ENCODE assay signal across 9 cellular contexts in genomic region chr10:64115913-64116643, GRCh38.
A peak's percentile ranks its signal among the peaks of the same experiment; 100 is the strongest.
DNase-seq lines count a peak whose midpoint lies in the region; ATAC-seq, FAIRE-seq and TF ChIP-seq lines count a peak whose summit lies in the region.
"Had no signal": no experiment of that assay in that cellular context is flagged by ENCODE, and none has a peak within 500 bp of the region (broad histone marks: within the 10 kb centered on the region; RNA-seq: fewer than 3 reads in every experiment).

No MANE protein-coding gene starts in this region.

- no peak overlapping the region for H3K4me3 ChIP-seq in DND-41 (ENCODE audit: low read depth in 1 of 2, low read length in 2 of 2)
- no peak overlapping the region for H3K4me3 ChIP-seq in astrocyte (ENCODE audit: insufficient read depth, low read depth, low read length)
- no peak overlapping the region for H3K4me3 ChIP-seq in right lobe of liver
- H3K4me3 ChIP-seq in ovary, result no peak overlapping the region

- H4K20me1 ChIP-seq in DND-41 (ENCODE audit: insufficient read depth, low read length) (no peaks in the 10 kb centered on the region), astrocyte (ENCODE audit: insufficient read depth, low read length) (no peaks in the 10 kb centered on the region)

- H3K4me1 ChIP-seq in DND-41 (ENCODE audit: insufficient read depth, low read length) (no peaks in the 10 kb centered on the region), astrocyte (ENCODE audit: insufficient read depth, low read length) (no peaks in the 10 kb centered on the region), right lobe of liver (no peaks in the 10 kb centered on the region), ovary (ENCODE audit: insufficient read depth) (no peaks in the 10 kb centered on the region)

- no peak for TF ChIP-seq EP300 in ovary (IDR thresholded peaks at IDR 0.05)

- DNase-seq in DND-41, result peak; percentile 5
- no peak for DNase-seq in astrocyte (ENCODE audit: low read depth)
- no peak for DNase-seq in right lobe of liver
- DNase-seq in ovary, result no peak
- no peak for DNase-seq in H54 (ENCODE audit: insufficient read length, low spot score)
- no peak for DNase-seq in activated CD8-positive, alpha-beta memory T cell treated with anti-CD3 and anti-CD28 coated beads, Interleukin-2, amount 50 U/mL, for 48 hours

- ATAC-seq in DND-41 (ENCODE audit: insufficient read depth, low read depth), result no peak
- ATAC-seq in HG02852 (IDR thresholded peaks at IDR 0.05; ENCODE audit: unreplicated experiment), result peak; percentile 52
- ATAC-seq in right lobe of liver, result peak; percentile 57 to 76 (median 67)
- no peak for ATAC-seq in HG03565 (IDR thresholded peaks at IDR 0.05; ENCODE audit: unreplicated experiment)

- no peaks in the 10 kb centered on the region for H3K79me2 ChIP-seq in DND-41 (ENCODE audit: insufficient read depth, low read length)
- H3K79me2 ChIP-seq in astrocyte (ENCODE audit: insufficient read depth, low read length), result no peaks in the 10 kb centered on the region

- no peaks in the 10 kb centered on the region for H3K9me3 ChIP-seq in DND-41 (ENCODE audit: insufficient read depth, low read length, severe bottlenecking)
- H3K9me3 ChIP-seq in astrocyte (ENCODE audit: insufficient read depth, low read depth, low read length), result no peaks in the 10 kb centered on the region
- no peaks in the 10 kb centered on the region for H3K9me3 ChIP-seq in right lobe of liver
- H3K9me3 ChIP-seq in ovary, result no peaks in the 10 kb centered on the region

- H3K27ac Mint-ChIP-seq in astrocyte (ENCODE audit: unreplicated experiment), result peak overlapping the region; percentile 21

- H3K4me3 Mint-ChIP-seq in astrocyte (ENCODE audit: unreplicated experiment), result no peak overlapping the region

- H3K27me3 Mint-ChIP-seq in astrocyte (ENCODE audit: low read depth, unreplicated experiment), result no peaks in the 10 kb centered on the region

- intact Hi-C loops in right lobe of liver (cut with DNase I) (no loop called here), ovary (cut with DNase I) (no loop called here)

- H3K27ac ChIP-seq in DND-41 (ENCODE audit: low read length) (no peak overlapping the region), astrocyte (ENCODE audit: low read depth, low read length) (no peak overlapping the region), right lobe of liver (no peak overlapping the region), ovary (no peak overlapping the region)

- H3K9ac ChIP-seq in DND-41 (ENCODE audit: low read depth, low read length) (no peak overlapping the region), astrocyte (ENCODE audit: low read length) (no peak overlapping the region)

- H3K27me3 ChIP-seq in DND-41 (ENCODE audit: insufficient read depth, low read length, poor library complexity) (no peaks in the 10 kb centered on the region), astrocyte (ENCODE audit: insufficient read depth, low read length) (no peaks in the 10 kb centered on the region), right lobe of liver (no peaks in the 10 kb centered on the region), ovary (no peaks in the 10 kb centered on the region)

- H2AFZ ChIP-seq in DND-41 (ENCODE audit: low read depth, low read length), result no peak overlapping the region
- no peak overlapping the region for H2AFZ ChIP-seq in astrocyte (ENCODE audit: low read depth, low read length)

- 53% methylated on average over 3 of the region's 4 CpGs for WGBS in right lobe of liver (ENCODE audit: insufficient coverage, low coverage, low lambda C conversion rate, missing lambda C conversion rate)
- WGBS in ovary, 3 donors, result 61 to 72% (median 64%) methylated on average over 4 of the region's 4 CpGs

- TF ChIP-seq POLR2A in right lobe of liver (IDR thresholded peaks at IDR 0.05) (no peak), ovary (IDR thresholded peaks at IDR 0.05) (no peak), H54 (IDR thresholded peaks at IDR 0.05; ENCODE audit: low read depth, low read length) (no peak)

- no peak overlapping the region for H3K4me2 ChIP-seq in DND-41 (ENCODE audit: insufficient read depth, low read length)
- no peak overlapping the region for H3K4me2 ChIP-seq in astrocyte (ENCODE audit: low read length)

- no peaks in the 10 kb centered on the region for H3K36me3 Mint-ChIP-seq in astrocyte (ENCODE audit: low read depth, unreplicated experiment)

- FAIRE-seq in astrocyte (lab: Jason Lieb, UNC) (no peak), H54 (lab: Jason Lieb, UNC) (no peak)
- FAIRE-seq: islet of Langerhans had no signal

- no peaks in the 10 kb centered on the region for H3K36me3 ChIP-seq in DND-41 (ENCODE audit: insufficient read depth, low read length)
- H3K36me3 ChIP-seq in astrocyte (ENCODE audit: insufficient read depth, low read length), result no peaks in the 10 kb centered on the region
- H3K36me3 ChIP-seq in right lobe of liver, result no peaks in the 10 kb centered on the region
- H3K36me3 ChIP-seq in ovary, result no peaks in the 10 kb centered on the region

- peaks cover 27% of the 10 kb centered on the region for H3K4me1 Mint-ChIP-seq in astrocyte (ENCODE audit: low read depth, unreplicated experiment)

- TF ChIP-seq CTCF in DND-41 (IDR thresholded peaks at IDR 0.05; ENCODE audit: borderline replicate concordance, extremely low read depth, low read length, poor library complexity, severe bottlenecking) (peak; percentile 50), astrocyte (IDR thresholded peaks at IDR 0.05; ENCODE audit: insufficient read depth, low read depth, low read length) (peak; percentile 28), right lobe of liver (IDR thresholded peaks at IDR 0.05) (peak; percentile 36 to 62 (median 51)), ovary (IDR thresholded peaks at IDR 0.05) (no peak)

- no peaks in the 10 kb centered on the region for H3K9me3 Mint-ChIP-seq in astrocyte (ENCODE audit: unreplicated experiment)

Comparison
In these comparisons a context has a peak if more than half of its experiments do, and no peak if none do; other contexts are left out.
1. ATAC-seq: peak in HG02852 (single experiment) and right lobe of liver (4 of 4); none in DND-41 (single experiment) and HG03565 (single experiment).
2. CTCF ChIP-seq: peak in DND-41 (single experiment), astrocyte (single experiment) and right lobe of liver (4 of 4); none in ovary (0 of 3).